In the genomic region with DNA sequence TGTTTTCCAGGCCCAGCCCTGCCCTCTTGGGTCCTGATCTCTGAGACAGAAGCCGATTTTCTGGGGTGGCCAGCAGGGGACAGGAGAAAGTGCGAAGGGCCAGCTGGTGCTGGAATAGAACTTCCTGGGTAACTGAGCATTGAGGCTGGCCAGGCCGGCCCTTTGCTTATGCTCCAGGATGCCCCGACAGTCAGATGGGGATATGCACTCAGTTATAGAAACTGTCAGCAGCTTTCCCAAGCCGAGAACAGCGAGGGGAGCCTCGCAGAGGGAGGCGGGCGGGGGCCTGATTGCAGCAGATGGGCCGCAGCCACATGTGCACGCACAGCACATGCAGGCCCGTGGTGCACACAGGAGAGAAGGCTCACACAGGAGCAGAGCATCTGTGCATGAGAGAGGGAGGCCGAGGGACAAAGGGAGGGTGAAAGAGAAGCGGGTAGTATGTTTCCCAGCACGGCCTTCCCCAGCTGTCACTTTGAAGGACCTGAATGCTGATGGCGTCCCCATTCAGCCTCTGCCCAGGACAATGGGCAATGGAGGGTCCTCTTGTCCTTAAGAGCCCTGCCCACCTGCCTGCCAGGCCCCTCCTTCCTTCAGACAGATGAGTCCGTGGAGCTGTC, we compare ENCODE assay signal across 14 cellular contexts. TPM values are rescaled to one million over a fixed set of nuclear protein-coding genes. Genes with fewer than 3 reads are reported as not detected.
DNase-seq lines count a peak whose midpoint lies in the region; ATAC-seq, FAIRE-seq and TF ChIP-seq lines count a peak whose summit lies in the region.
"Had no signal": no experiment of that assay in that cellular context is flagged by ENCODE, and none has a peak within 500 bp of the region (broad histone marks: within the 10 kb centered on the region; RNA-seq: fewer than 3 reads in every experiment).

No MANE protein-coding gene starts in this region.

- H4K20me1 ChIP-seq in HepG2 (ENCODE audit: insufficient read depth, low read length): no peaks in the 10 kb centered on the region

- no peak overlapping the region for H3K4me3 ChIP-seq in HepG2 (replicated peaks in 1 of 3; ENCODE audit: insufficient read depth in 1 of 3, low read depth in 2 of 3, low read length in 3 of 3)
- H3K4me3 ChIP-seq in right lobe of liver: no peak overlapping the region
- H3K4me3 ChIP-seq in NT2/D1 (ENCODE audit: insufficient read length, low read depth): peak overlapping the region; percentile 27
- no peak overlapping the region for H3K4me3 ChIP-seq in fibroblast of pulmonary artery (replicated peaks; ENCODE audit: low read depth, low read length)

- intact Hi-C loops in HepG2 (cut with micrococcal nuclease; ENCODE audit: unreplicated experiment): loop anchor here (1.0 kb wide), 1 partner anchor 60 kb away; no protein-coding TSS in a partner anchor
- intact Hi-C loops in right lobe of liver (cut with DNase I): loop anchor here in 1 of 2 donors (10.0 kb wide), 1 partner anchor 56 kb away; no protein-coding TSS in a partner anchor

- no peaks in the 10 kb centered on the region for H3K4me1 ChIP-seq in HepG2 (ENCODE audit: insufficient read depth, low read length)
- H3K4me1 ChIP-seq in right lobe of liver: no peaks in the 10 kb centered on the region
- H3K4me1 ChIP-seq in NT2/D1 (ENCODE audit: insufficient read depth, insufficient read length): peaks cover 37% of the 10 kb centered on the region

- DNase-seq in HepG2 (ENCODE audit: low spot score) (no peak), right lobe of liver (no peak), NT2/D1 (ENCODE audit: low read depth, low spot score) (no peak), fibroblast of pulmonary artery (ENCODE audit: low read depth) (peak; percentile 46), NOMO-1 treated with DMSO at 0.1 percent for 48 hours (lab: John Stamatoyannopoulos, UW; ENCODE audit: unreplicated experiment) (no peak)
- DNase-seq: AML-193, GOT3 had no signal

- 25% methylated on average over 16 of the region's 17 CpGs for WGBS in HepG2 (ENCODE audit: low lambda C conversion rate)
- WGBS in right lobe of liver (ENCODE audit: insufficient coverage, low coverage, low lambda C conversion rate, missing lambda C conversion rate): 26% methylated on average over 4 of the region's 17 CpGs

- TF ChIP-seq CTCF in HepG2 (CRISPR knock-in tag; IDR thresholded peaks at IDR 0.05) (no peak), right lobe of liver (IDR thresholded peaks at IDR 0.05) (no peak), fibroblast of pulmonary artery (IDR thresholded peaks at IDR 0.05; ENCODE audit: low read length, missing control alignments) (no peak)

- no peak overlapping the region for H3K27ac ChIP-seq in HepG2 (ENCODE audit: extremely low read length, insufficient read depth, low read length)
- no peak overlapping the region for H3K27ac ChIP-seq in right lobe of liver

- H3K27me3 ChIP-seq in HepG2 (ENCODE audit: control insufficient read depth in 1 of 2, insufficient read depth in 2 of 2, low read length in 2 of 2): peaks cover 4 to 75% of the 10 kb centered on the region in 2 experiments; a peak in 4 of 5 replicates
- peaks cover 0 to 8% of the 10 kb centered on the region in 2 donors for H3K27me3 ChIP-seq in right lobe of liver
- peaks cover 27% of the 10 kb centered on the region for H3K27me3 ChIP-seq in NT2/D1 (ENCODE audit: insufficient read depth, insufficient read length)

- no peak for TF ChIP-seq POLR2A in HepG2 (IDR thresholded peaks at IDR 0.05; ENCODE audit: insufficient read depth in 1 of 2, low read depth in 2 of 2, low read length in 2 of 2)
- no peak for TF ChIP-seq POLR2A in right lobe of liver (IDR thresholded peaks at IDR 0.05)

- no peaks in the 10 kb centered on the region for H3K9me3 ChIP-seq in HepG2 (ENCODE audit: low read length)
- no peaks in the 10 kb centered on the region for H3K9me3 ChIP-seq in right lobe of liver
- peaks cover 4% of the 10 kb centered on the region; the same call in 1 of the 2 replicates for H3K9me3 ChIP-seq in NT2/D1 (ENCODE audit: insufficient read depth, low read length)

- no peak for FAIRE-seq in HepG2 (lab: Jason Lieb, UNC)
- FAIRE-seq: GM19239 had no signal

- H3K36me3 ChIP-seq in HepG2 (replicated peaks in 1 of 2; ENCODE audit: control insufficient read depth in 1 of 2, insufficient read depth in 2 of 2, low read length in 2 of 2) (no peaks in the 10 kb centered on the region), right lobe of liver (no peaks in the 10 kb centered on the region), NT2/D1 (ENCODE audit: insufficient read depth, insufficient read length, low read length) (no peaks in the 10 kb centered on the region)

- no peak overlapping the region for H2AFZ ChIP-seq in HepG2 (ENCODE audit: low read length)

- no peaks in the 10 kb centered on the region for H3K79me2 ChIP-seq in HepG2 (ENCODE audit: insufficient read depth, low read length)

- no peak for TF ChIP-seq EP300 in HepG2 (IDR thresholded peaks at IDR 0.05; ENCODE audit: low read depth in 2 of 2, low read length in 2 of 2)
- TF ChIP-seq EP300 in HepG2 (CRISPR knock-in tag; IDR thresholded peaks at IDR 0.05; ENCODE audit: borderline replicate concordance): no peak

- POLR2A ChIA-PET in HepG2 (lab: Yijun Ruan, JAX): no interaction called here

- CTCF ChIA-PET in HepG2 (lab: Yijun Ruan, JAX; ENCODE audit: low intra/inter-chr PET ratio, low total read pairs): interaction anchor here (2.0 kb wide), 1 partner anchor 60 kb away, joined by 10 read pairs; no protein-coding TSS in a partner anchor

- no TSS peak for BruUV-seq in HepG2 (replicated peaks; lab: Mats Ljungman, UMichigan)

- in situ Hi-C loops in HepG2 (cut with HindIII; ENCODE audit: extremely low pct_ligation_motif_present, low pct_unique_long_range_greater_than_20kb): no loop called here

- TF ChIP-seq RAD21 in HepG2 (CRISPR knock-in tag; IDR thresholded peaks at IDR 0.05): no peak

- ATAC-seq in HepG2 (peak; percentile 44), right lobe of liver (no peak), GM18511 (IDR thresholded peaks at IDR 0.05; ENCODE audit: unreplicated experiment) (no peak), HG02610 (IDR thresholded peaks at IDR 0.05; ENCODE audit: unreplicated experiment) (no peak), HG02938 (IDR thresholded peaks at IDR 0.05; ENCODE audit: unreplicated experiment) (no peak)

- H3K4me2 ChIP-seq in HepG2 (ENCODE audit: low read depth, low read length): no peak overlapping the region

- H3K9ac ChIP-seq in HepG2 (ENCODE audit: insufficient read depth, low read depth, low read length): no peak overlapping the region
- peak overlapping the region; percentile 57 for H3K9ac ChIP-seq in NT2/D1 (ENCODE audit: insufficient read length, low read depth)

RNA-seq across cellular contexts. Expression of gene BTBD17, which starts 0.6 kb away (rescaled TPM):
- total RNA-seq in HepG2 (2016; rRNA removed; fragmentation: Illumina TruSeq; extraction: Trizol) (not detected in 2 replicates), right lobe of liver (not detected)
- total RNA-seq in HepG2 (2016; cell fraction: cytosol; rRNA removed; fragmentation: Illumina TruSeq; extraction: Trizol; ENCODE audit: low read depth): not detected in 2 replicates
- total RNA-seq in HepG2 (2016; cell fraction: insoluble cytoplasmic fraction; rRNA removed; fragmentation: Illumina TruSeq; extraction: Trizol): not detected in 2 replicates
- total RNA-seq in HepG2 (2016; cell fraction: membrane; rRNA removed; fragmentation: Illumina TruSeq; extraction: Trizol): not detected in 2 replicates
- not detected in 2 replicates for total RNA-seq in HepG2 (2016; cell fraction: nucleus; rRNA removed; fragmentation: Illumina TruSeq; extraction: Trizol)
- polyA plus RNA-seq in HepG2 (2011; rRNA removed): not detected in 2 replicates
- polyA plus RNA-seq in HepG2 (2011; cell fraction: cytosol; rRNA removed): not detected in 2 replicates
- polyA plus RNA-seq in HepG2 (2011; cell fraction: nucleus; rRNA removed): 0.09 TPM in 1 of 2 replicates, not detected in the other
- polyA plus RNA-seq in HepG2 (2012): not detected in 2 replicates
- polyA plus RNA-seq in HepG2 (2016; cell fraction: cytosol; fragmentation: Illumina TruSeq; extraction: Trizol; ENCODE audit: low read depth): not detected in 2 replicates
- not detected in 2 replicates for polyA plus RNA-seq in HepG2 (2016; cell fraction: insoluble cytoplasmic fraction; fragmentation: Illumina TruSeq; extraction: Trizol; ENCODE audit: low read depth)
- polyA plus RNA-seq in HepG2 (2016; cell fraction: membrane; fragmentation: Illumina TruSeq; extraction: Trizol; ENCODE audit: low read depth): not detected in 2 replicates
- polyA plus RNA-seq in HepG2 (2016; cell fraction: nucleus; fragmentation: Illumina TruSeq; extraction: Trizol; ENCODE audit: insufficient read depth, low read depth): not detected in 2 replicates
- not detected in 2 replicates for polyA minus RNA-seq in HepG2 (2011; rRNA and poly(A)+ RNA removed; ENCODE audit: low replicate concordance)
- polyA minus RNA-seq in HepG2 (2011; cell fraction: cytosol; rRNA and poly(A)+ RNA removed): not detected in 2 replicates
- not detected in 2 replicates for polyA minus RNA-seq in HepG2 (2011; cell fraction: nucleus; rRNA and poly(A)+ RNA removed)
- total RNA-seq: chondrocyte, mucosa of gallbladder, RPMI7951 had no signal

RNA-seq across cellular contexts. Expression of gene GPR142, which starts 6.2 kb away (rescaled TPM):
- not detected in 2 replicates for total RNA-seq in HepG2 (2016; rRNA removed; fragmentation: Illumina TruSeq; extraction: Trizol)
- not detected in 2 replicates for total RNA-seq in HepG2 (2016; cell fraction: cytosol; rRNA removed; fragmentation: Illumina TruSeq; extraction: Trizol; ENCODE audit: low read depth)
- not detected in 2 replicates for total RNA-seq in HepG2 (2016; cell fraction: insoluble cytoplasmic fraction; rRNA removed; fragmentation: Illumina TruSeq; extraction: Trizol)
- not detected in 2 replicates for total RNA-seq in HepG2 (2016; cell fraction: membrane; rRNA removed; fragmentation: Illumina TruSeq; extraction: Trizol)
- not detected in 2 replicates for total RNA-seq in HepG2 (2016; cell fraction: nucleus; rRNA removed; fragmentation: Illumina TruSeq; extraction: Trizol)
- polyA plus RNA-seq in HepG2 (2011; rRNA removed): not detected in 2 replicates
- polyA plus RNA-seq in HepG2 (2011; cell fraction: cytosol; rRNA removed): not detected in 2 replicates
- polyA plus RNA-seq in HepG2 (2011; cell fraction: nucleus; rRNA removed): not detected in 2 replicates
- not detected in 2 replicates for polyA plus RNA-seq in HepG2 (2012)
- not detected in 2 replicates for polyA plus RNA-seq in HepG2 (2016; cell fraction: cytosol; fragmentation: Illumina TruSeq; extraction: Trizol; ENCODE audit: low read depth)
- not detected in 2 replicates for polyA plus RNA-seq in HepG2 (2016; cell fraction: insoluble cytoplasmic fraction; fragmentation: Illumina TruSeq; extraction: Trizol; ENCODE audit: low read depth)
- not detected in 2 replicates for polyA plus RNA-seq in HepG2 (2016; cell fraction: membrane; fragmentation: Illumina TruSeq; extraction: Trizol; ENCODE audit: low read depth)
- not detected in 2 replicates for polyA plus RNA-seq in HepG2 (2016; cell fraction: nucleus; fragmentation: Illumina TruSeq; extraction: Trizol; ENCODE audit: insufficient read depth, low read depth)
- polyA minus RNA-seq in HepG2 (2011; rRNA and poly(A)+ RNA removed; ENCODE audit: low replicate concordance): not detected in 2 replicates
- not detected in 2 replicates for polyA minus RNA-seq in HepG2 (2011; cell fraction: cytosol; rRNA and poly(A)+ RNA removed)
- polyA minus RNA-seq in HepG2 (2011; cell fraction: nucleus; rRNA and poly(A)+ RNA removed): not detected in 2 replicates
- under 1 TPM in 1 of 6 experiments, not detected in 5; 0.24 TPM for total RNA-seq in right lobe of liver
- total RNA-seq: chondrocyte, RPMI7951 had no signal

RNA-seq across cellular contexts. Expression of gene KIF19, which starts 35.1 kb away (rescaled TPM):
- total RNA-seq in HepG2 (2016; rRNA removed; fragmentation: Illumina TruSeq; extraction: Trizol): not detected in 2 replicates
- not detected in 2 replicates for total RNA-seq in HepG2 (2016; cell fraction: cytosol; rRNA removed; fragmentation: Illumina TruSeq; extraction: Trizol; ENCODE audit: low read depth)
- not detected in 2 replicates for total RNA-seq in HepG2 (2016; cell fraction: insoluble cytoplasmic fraction; rRNA removed; fragmentation: Illumina TruSeq; extraction: Trizol)
- not detected in 2 replicates for total RNA-seq in HepG2 (2016; cell fraction: membrane; rRNA removed; fragmentation: Illumina TruSeq; extraction: Trizol)
- not detected in 2 replicates for total RNA-seq in HepG2 (2016; cell fraction: nucleus; rRNA removed; fragmentation: Illumina TruSeq; extraction: Trizol)
- not detected in 2 replicates for polyA plus RNA-seq in HepG2 (2011; rRNA removed)
- polyA plus RNA-seq in HepG2 (2011; cell fraction: cytosol; rRNA removed): not detected in 2 replicates
- not detected in 2 replicates for polyA plus RNA-seq in HepG2 (2011; cell fraction: nucleus; rRNA removed)
- polyA plus RNA-seq in HepG2 (2012): not detected in 2 replicates
- polyA plus RNA-seq in HepG2 (2016; cell fraction: cytosol; fragmentation: Illumina TruSeq; extraction: Trizol; ENCODE audit: low read depth): not detected in 2 replicates
- polyA plus RNA-seq in HepG2 (2016; cell fraction: insoluble cytoplasmic fraction; fragmentation: Illumina TruSeq; extraction: Trizol; ENCODE audit: low read depth): not detected in 2 replicates
- polyA plus RNA-seq in HepG2 (2016; cell fraction: membrane; fragmentation: Illumina TruSeq; extraction: Trizol; ENCODE audit: low read depth): not detected in 2 replicates
- polyA plus RNA-seq in HepG2 (2016; cell fraction: nucleus; fragmentation: Illumina TruSeq; extraction: Trizol; ENCODE audit: insufficient read depth, low read depth): not detected in 2 replicates
- polyA minus RNA-seq in HepG2 (2011; rRNA and poly(A)+ RNA removed; ENCODE audit: low replicate concordance): not detected in 2 replicates
- not detected in 2 replicates for polyA minus RNA-seq in HepG2 (2011; cell fraction: cytosol; rRNA and poly(A)+ RNA removed)
- not detected in 2 replicates for polyA minus RNA-seq in HepG2 (2011; cell fraction: nucleus; rRNA and poly(A)+ RNA removed)
- 1 to 10 TPM in 1 of 6 experiments, under 1 TPM in 5; 0.31 to 1.1 (median 0.64) TPM for total RNA-seq in right lobe of liver
- total RNA-seq: chondrocyte, RPMI7951 had no signal
